7 cellular contexts compared by ENCODE assay signal in genomic region chr18:36187826-36188721, GRCh38. TPM values are rescaled to one million over a fixed set of nuclear protein-coding genes. Genes with fewer than 3 reads are reported as not detected.
DNase-seq lines count a peak whose midpoint lies in the region; ATAC-seq lines count a peak whose summit lies in the region.

No MANE protein-coding gene starts in this region.

- H3K27ac Mint-ChIP-seq in effector memory CD8-positive, alpha-beta T cell: no peak overlapping the region

- H3K27me3 ChIP-seq in MG63: no peaks in the 10 kb centered on the region
- no peaks in the 10 kb centered on the region for H3K27me3 ChIP-seq in muscle layer of duodenum (ENCODE audit: low read depth, low read length)

- peak; percentile 12 for ATAC-seq in GM19023 (IDR thresholded peaks at IDR 0.05; ENCODE audit: unreplicated experiment)
- ATAC-seq in effector memory CD8-positive, alpha-beta T cell (replicated peaks): no peak
- no peak for ATAC-seq in GM19324 (IDR thresholded peaks at IDR 0.05; ENCODE audit: low FRiP score, unreplicated experiment)
- no peak for ATAC-seq in GM21360 (IDR thresholded peaks at IDR 0.05; ENCODE audit: unreplicated experiment)

- H3K36me3 ChIP-seq in MG63: peaks cover 25% of the 10 kb centered on the region
- H3K36me3 ChIP-seq in muscle layer of duodenum (ENCODE audit: control insufficient read depth in 1 of 2, insufficient read depth in 2 of 2, low read length in 2 of 2): no peaks in the 10 kb centered on the region

- DNase-seq in MG63 (peak; percentile 86), NCI-H146 treated with DMSO at 0.1 percent for 48 hours (lab: John Stamatoyannopoulos, UW; ENCODE audit: unreplicated experiment) (no peak)
- DNase-seq in effector memory CD8-positive, alpha-beta T cell: no peak

- H3K27ac ChIP-seq in muscle layer of duodenum (ENCODE audit: low read length): no peak overlapping the region

- H3K9me3 Mint-ChIP-seq in effector memory CD8-positive, alpha-beta T cell: no peaks in the 10 kb centered on the region

- H3K4me1 Mint-ChIP-seq in effector memory CD8-positive, alpha-beta T cell (ENCODE audit: low read depth in 2 of 2): peaks cover 7 to 11% of the 10 kb centered on the region in 2 donors

- peak overlapping the region; percentile 76 for H3K4me3 ChIP-seq in MG63
- H3K4me3 ChIP-seq in muscle layer of duodenum (ENCODE audit: low read depth in 1 of 2, low read length in 2 of 2): peak overlapping the region; percentile 79 to 83

- no peaks in the 10 kb centered on the region for H3K9me3 ChIP-seq in MG63
- no peaks in the 10 kb centered on the region for H3K9me3 ChIP-seq in muscle layer of duodenum (ENCODE audit: control insufficient read depth in 1 of 2, low read length in 2 of 2)

- H3K4me3 Mint-ChIP-seq in effector memory CD8-positive, alpha-beta T cell: peak overlapping the region; percentile 84

- peaks cover 5% of the 10 kb centered on the region for H3K36me3 Mint-ChIP-seq in effector memory CD8-positive, alpha-beta T cell (ENCODE audit: insufficient read depth)

- peaks cover 26 to 28% of the 10 kb centered on the region in 2 donors for H3K27me3 Mint-ChIP-seq in effector memory CD8-positive, alpha-beta T cell

- peaks cover 0 to 10% of the 10 kb centered on the region in 2 donors for H3K4me1 ChIP-seq in muscle layer of duodenum (ENCODE audit: control insufficient read depth in 1 of 2, insufficient read depth in 2 of 2, low read length in 2 of 2)

RNA-seq across cellular contexts. Expression of gene MOCOS, which starts 0.8 kb away (rescaled TPM):
- 13.4 and 16.4 TPM in 2 replicates for total RNA-seq in MG63 (2014; rRNA removed; shearing (Covaris generic); ENCODE audit: low replicate concordance)

RNA-seq across cellular contexts. Expression of gene ELP2, which starts 58.4 kb away (rescaled TPM):
- 85.7 and 109 TPM in 2 replicates for total RNA-seq in MG63 (2014; rRNA removed; shearing (Covaris generic); ENCODE audit: low replicate concordance)

RNA-seq across cellular contexts. Expression of gene SLC39A6, which starts 58.9 kb away (rescaled TPM):
- 63.0 and 80.9 TPM in 2 replicates for total RNA-seq in MG63 (2014; rRNA removed; shearing (Covaris generic); ENCODE audit: low replicate concordance)
